In genomic region chr2:164671664-164672396, GRCh38 we compare ENCODE assay signal across 1 cellular context.
TF ChIP-seq lines count a peak whose summit lies in the region.

No MANE protein-coding gene starts in this region.

TF ChIP-seq in HepG2, 621 proteins besides CTCF, POLR2A, EP300 and RAD21 (continued from another document):
- TF ChIP-seq RERE (CRISPR knock-in tag; IDR thresholded peaks at IDR 0.05; ENCODE audit: low read depth) = no peak
- peak; percentile 79 for TF ChIP-seq NFE2L2 (IDR thresholded peaks at IDR 0.05; ENCODE audit: low read length)
